ENCODE assay signal across 17 cellular contexts in the genomic region with DNA sequence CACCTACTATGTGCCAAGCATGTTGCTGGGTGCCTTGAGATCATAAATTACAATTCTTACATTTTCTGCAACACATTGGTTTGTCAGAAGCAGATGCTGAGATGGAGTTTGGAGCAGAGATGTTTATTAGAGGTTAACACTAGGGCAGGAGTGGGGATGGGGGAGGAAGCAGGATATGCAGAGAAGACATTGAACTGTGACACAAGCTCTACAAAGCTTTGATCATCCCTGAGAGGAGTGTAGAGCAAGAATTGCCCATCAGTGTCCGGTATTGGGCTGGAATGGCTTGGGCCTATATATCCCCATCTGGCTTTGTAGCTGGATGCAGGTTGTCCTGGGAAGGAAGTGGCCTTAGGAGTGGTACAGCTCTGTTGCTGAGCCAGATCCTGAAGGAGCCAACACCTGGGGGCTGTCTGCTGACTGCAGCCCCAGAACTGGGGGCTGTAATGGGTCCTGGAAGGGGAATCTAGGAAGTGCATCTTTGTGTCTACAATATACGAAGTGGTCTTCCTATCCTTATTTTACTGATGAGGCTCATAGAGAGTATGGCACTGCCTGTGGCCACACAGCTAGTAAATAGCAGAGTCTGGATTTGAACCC.
A peak's percentile ranks its signal among the peaks of the same experiment; 100 is the strongest.
DNase-seq lines count a peak whose midpoint lies in the region; ATAC-seq and TF ChIP-seq lines count a peak whose summit lies in the region.
"Had no signal": no experiment of that assay in that cellular context is flagged by ENCODE, and none has a peak within 500 bp of the region (broad histone marks: within the 10 kb centered on the region; RNA-seq: fewer than 3 reads in every experiment).

No MANE protein-coding gene starts in this region.

- H3K9me3 ChIP-seq in right atrium auricular region (no peaks in the 10 kb centered on the region), heart right ventricle (no peaks in the 10 kb centered on the region), endodermal cell (ENCODE audit: control insufficient read depth, low read length) (no peaks in the 10 kb centered on the region), neural progenitor cell (ENCODE audit: low read depth) (no peaks in the 10 kb centered on the region)
- H3K9me3 ChIP-seq: BLaER1 had no signal

- H3K4me2 ChIP-seq in neural progenitor cell, result no peak overlapping the region
- H3K4me2 ChIP-seq: BLaER1 had no signal

- no peak for ATAC-seq in heart right ventricle
- ATAC-seq in SK-N-SH treated with all-trans-retinoic acid at 6 μM for 48 hours, result no peak
- ATAC-seq: HCT116 had no signal

- no peaks in the 10 kb centered on the region for H3K9me3 Mint-ChIP-seq in endodermal cell
- peaks cover 3% of the 10 kb centered on the region for H3K9me3 Mint-ChIP-seq in neural progenitor cell
- H3K9me3 Mint-ChIP-seq: HFFc6 had no signal

- H2AFZ ChIP-seq in neural progenitor cell (replicated peaks), result no peak overlapping the region

- H3K27ac Mint-ChIP-seq in endodermal cell, result no peak overlapping the region
- peak overlapping the region; percentile 76 for H3K27ac Mint-ChIP-seq in neural progenitor cell
- H3K27ac Mint-ChIP-seq: CD14-positive monocyte; CD4-positive, alpha-beta memory T cell; HFFc6 had no signal

- WGBS in heart right ventricle, 2 donors, result 90 to 91% methylated on average over 2 of the region's 2 CpGs
- 91% methylated on average over 2 of the region's 2 CpGs for WGBS in endodermal cell (ENCODE audit: insufficient coverage in 1 of 2, insufficient read length in 1 of 2), 2 experiments

- H3K9ac ChIP-seq in endodermal cell (ENCODE audit: extremely low read depth, low read length, poor library complexity, severe bottlenecking) (no peak overlapping the region), neural progenitor cell (no peak overlapping the region)
- H3K9ac ChIP-seq: BLaER1 had no signal

- no peaks in the 10 kb centered on the region for H3K79me2 ChIP-seq in neural progenitor cell (ENCODE audit: low read depth)

- H3K36me3 ChIP-seq in right atrium auricular region, result no peaks in the 10 kb centered on the region
- H3K36me3 ChIP-seq in heart right ventricle, result no peaks in the 10 kb centered on the region
- H3K36me3 ChIP-seq in endodermal cell (ENCODE audit: control insufficient read depth, insufficient read depth, low read length), result no peaks in the 10 kb centered on the region
- H3K36me3 ChIP-seq in neural progenitor cell, result no peaks in the 10 kb centered on the region
- H3K36me3 ChIP-seq: BLaER1 had no signal

- H4K20me1 ChIP-seq in neural progenitor cell (ENCODE audit: low read depth), result no peaks in the 10 kb centered on the region
- H4K20me1 ChIP-seq: BLaER1 had no signal

- H3K4me3 Mint-ChIP-seq in endodermal cell (no peak overlapping the region), neural progenitor cell (no peak overlapping the region)
- H3K4me3 Mint-ChIP-seq: CD14-positive monocyte; CD4-positive, alpha-beta memory T cell; HFFc6 had no signal

- H3F3A ChIP-seq in neural progenitor cell (ENCODE audit: low read depth), result no peaks in the 10 kb centered on the region

- no peak overlapping the region for H3K4me3 ChIP-seq in right atrium auricular region
- no peak overlapping the region for H3K4me3 ChIP-seq in heart right ventricle
- no peak overlapping the region for H3K4me3 ChIP-seq in endodermal cell (ENCODE audit: low read length)
- no peak overlapping the region for H3K4me3 ChIP-seq in neural progenitor cell
- H3K4me3 ChIP-seq: BLaER1 had no signal

- H3K36me3 Mint-ChIP-seq in endodermal cell (ENCODE audit: low read depth) (no peaks in the 10 kb centered on the region), neural progenitor cell (no peaks in the 10 kb centered on the region)
- H3K36me3 Mint-ChIP-seq: CD14-positive monocyte; CD4-positive, alpha-beta memory T cell had no signal

- H3K27me3 Mint-ChIP-seq in endodermal cell (ENCODE audit: insufficient read depth), result no peaks in the 10 kb centered on the region
- H3K27me3 Mint-ChIP-seq in neural progenitor cell (ENCODE audit: insufficient read depth, low read depth), result peaks cover 11% of the 10 kb centered on the region

- TF ChIP-seq CTCF in right atrium auricular region (IDR thresholded peaks at IDR 0.05), result no peak
- TF ChIP-seq CTCF in heart right ventricle (IDR thresholded peaks at IDR 0.05), result no peak
- no peak for TF ChIP-seq CTCF in endodermal cell (conservative IDR thresholded peaks at IDR 0.05)
- TF ChIP-seq CTCF in neural progenitor cell (IDR thresholded peaks at IDR 0.05), result no peak

- no peak overlapping the region for H3K27ac ChIP-seq in right atrium auricular region
- no peak overlapping the region for H3K27ac ChIP-seq in heart right ventricle
- no peak overlapping the region for H3K27ac ChIP-seq in endodermal cell (ENCODE audit: low read depth, low read length)
- no peak overlapping the region for H3K27ac ChIP-seq in neural progenitor cell
- H3K27ac ChIP-seq: BLaER1, HL-60 had no signal

- intact Hi-C loops in heart right ventricle (cut with DNase I), result no loop called here

- peaks cover 14% of the 10 kb centered on the region for H3K4me1 Mint-ChIP-seq in endodermal cell
- peaks cover 20% of the 10 kb centered on the region for H3K4me1 Mint-ChIP-seq in neural progenitor cell
- H3K4me1 Mint-ChIP-seq: CD4-positive, alpha-beta memory T cell had no signal

- H3K4me1 ChIP-seq in right atrium auricular region (no peaks in the 10 kb centered on the region), heart right ventricle (no peaks in the 10 kb centered on the region), endodermal cell (ENCODE audit: control insufficient read depth, insufficient read depth, low read length) (peaks cover 6% of the 10 kb centered on the region), neural progenitor cell (peaks cover 7% of the 10 kb centered on the region)
- H3K4me1 ChIP-seq: BLaER1 had no signal

- H3K27me3 ChIP-seq in right atrium auricular region, result no peaks in the 10 kb centered on the region
- H3K27me3 ChIP-seq in heart right ventricle, result peaks cover 0 to 7% (median 0%) of the 10 kb centered on the region in 7 donors
- no peaks in the 10 kb centered on the region for H3K27me3 ChIP-seq in endodermal cell (ENCODE audit: control insufficient read depth, insufficient read depth, low read length, poor library complexity, severe bottlenecking)
- no peaks in the 10 kb centered on the region for H3K27me3 ChIP-seq in neural progenitor cell
- H3K27me3 ChIP-seq: BLaER1 had no signal

- peak; percentile 28 for DNase-seq in right atrium auricular region (ENCODE audit: low spot score)
- no peak for DNase-seq in heart right ventricle
- DNase-seq in endodermal cell, result peak; percentile 37
- no peak for DNase-seq in neural progenitor cell (ENCODE audit: low spot score)
- no peak for DNase-seq in H4 (ENCODE audit: low spot score)
- no peak for DNase-seq in NCI-H1092 treated with DMSO at 0.1 percent for 48 hours (lab: John Stamatoyannopoulos, UW)
- DNase-seq: 8988T; CD4-positive, alpha-beta memory T cell; DMS153; DMS79; GF-D8; HFFc6 had no signal

TF ChIP-seq in SK-N-SH treated with all-trans-retinoic acid at 6 μM for 48 hours, 23 proteins besides CTCF, POLR2A, EP300 and RAD21:
- no peak for TF ChIP-seq ZNF8 (CRISPR knock-in tag; IDR thresholded peaks at IDR 0.05)
- TF ChIP-seq SNAI2 (CRISPR knock-in tag; IDR thresholded peaks at IDR 0.05), result no peak
- TF ChIP-seq ARNTL (CRISPR knock-in tag; IDR thresholded peaks at IDR 0.05; ENCODE audit: borderline replicate concordance, low read depth), result no peak

Comparison
In these comparisons a context has a peak if more than half of its experiments do, and no peak if none do; other contexts are left out.
1. DNase-seq: peak in right atrium auricular region (single experiment) and endodermal cell (single experiment); none in heart right ventricle (0 of 2), neural progenitor cell (single experiment), H4 (single experiment) and NCI-H1092 treated with DMSO at 0.1 percent for 48 hours (single experiment).